In the genomic region with DNA sequence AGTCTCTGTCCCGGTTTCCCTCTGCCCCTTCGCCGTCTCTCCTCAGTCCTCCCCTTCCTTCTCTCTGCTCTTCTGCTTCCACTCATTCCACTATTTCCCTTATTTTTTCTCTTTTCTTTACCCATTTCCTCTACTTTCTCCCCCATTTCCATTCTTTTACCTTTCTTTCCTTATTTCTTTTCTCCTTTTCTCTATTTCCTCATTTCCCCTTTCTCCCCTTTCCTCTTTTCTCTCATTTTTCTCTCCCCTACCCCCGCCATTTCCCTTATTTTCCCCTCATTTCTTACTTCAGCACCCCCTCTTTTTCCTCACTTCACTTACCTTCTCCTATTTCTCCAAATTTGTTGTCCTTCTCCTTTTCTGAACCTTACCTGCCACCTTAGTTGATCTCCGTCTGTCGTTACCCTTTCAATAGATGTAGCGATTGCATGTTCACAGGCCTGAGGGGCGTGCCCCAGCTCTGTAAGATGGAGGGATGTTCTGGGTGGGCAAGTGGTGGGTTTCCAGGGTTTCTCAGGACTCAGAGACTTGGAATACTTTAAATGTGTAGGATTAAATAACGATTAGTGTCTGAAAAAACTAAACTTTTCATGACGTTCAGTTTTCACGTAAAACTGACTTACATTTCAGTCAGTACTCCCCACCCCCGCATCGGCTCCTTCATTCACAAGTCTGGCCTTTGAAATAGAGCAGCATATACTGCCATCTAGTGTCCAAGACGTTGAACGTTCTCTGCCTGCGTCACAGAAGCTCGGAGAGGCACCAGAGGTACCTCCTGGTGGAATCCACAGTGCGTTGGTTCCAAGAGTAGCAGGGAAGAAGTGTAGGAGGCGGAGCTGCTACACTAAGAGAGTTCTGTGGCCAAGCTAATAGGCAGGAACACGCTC, we compare ENCODE assay signal across 8 cellular contexts. TPM values are rescaled to one million over a fixed set of nuclear protein-coding genes. Genes with fewer than 3 reads are reported as not detected.
A peak's percentile ranks its signal among the peaks of the same experiment; 100 is the strongest.
DNase-seq lines count a peak whose midpoint lies in the region; ATAC-seq, FAIRE-seq and TF ChIP-seq lines count a peak whose summit lies in the region.

No MANE protein-coding gene starts in this region.

- H4K5ac ChIP-seq in IMR-90 (ENCODE audit: low read depth, low read length), result no peak overlapping the region

- H4K8ac ChIP-seq in IMR-90 (ENCODE audit: low read depth in 2 of 2, low read length in 2 of 2), result no peak overlapping the region

- peak; percentile 82 for TF ChIP-seq RAD21 in IMR-90 (IDR thresholded peaks at IDR 0.05; ENCODE audit: low read length)

- H2AK9ac ChIP-seq in IMR-90 (replicated peaks; ENCODE audit: low read depth, low read length, poor library complexity), result peak overlapping the region; percentile 44

- H3K4ac ChIP-seq in IMR-90 (ENCODE audit: low read depth, low read length), result no peak overlapping the region

- BruUV-seq in IMR-90 (replicated peaks; lab: Mats Ljungman, UMichigan), result no TSS peak

- no peak overlapping the region for H2BK5ac ChIP-seq in IMR-90 (ENCODE audit: low read depth, low read length, poor library complexity, severe bottlenecking)

- H2AFZ ChIP-seq in IMR-90 (replicated peaks; ENCODE audit: low read length, poor library complexity), result peak overlapping the region; percentile 36

- TF ChIP-seq CTCF in D721Med (IDR thresholded peaks at IDR 0.05; ENCODE audit: insufficient read depth, missing control alignments) (peak; percentile 60), IMR-90 (conservative IDR thresholded peaks at IDR 0.05; ENCODE audit: low read depth, low read length) (peak; percentile 80), esophagus squamous epithelium (IDR thresholded peaks at IDR 0.05) (peak; percentile 64 to 83 (median 80))

- H3K4me3 ChIP-seq in IMR-90 (ENCODE audit: insufficient read depth, low read depth, low read length) (peak overlapping the region; percentile 14; the same call in 1 of the 2 replicates), esophagus squamous epithelium (peak overlapping the region; percentile 52 to 70 (median 64)), muscle layer of duodenum (ENCODE audit: low read depth in 1 of 2, low read length in 2 of 2) (peak overlapping the region; percentile 60 to 70)

- dilution Hi-C loops in IMR-90 (cut with HindIII; ENCODE audit: low sequenced_read_pairs, unreplicated experiment), result no loop called here

- CTCF ChIA-PET in IMR-90 (lab: Yijun Ruan, JAX), result interaction anchor here (0.7 to 1.9 kb wide), 8 partner anchors 10 to 238 kb away, joined by 3 to 8 read pairs (median 3); no protein-coding TSS in a partner anchor

- H2AK5ac ChIP-seq in IMR-90 (ENCODE audit: low read depth, low read length), result no peak overlapping the region

- ATAC-seq in GM21526 (IDR thresholded peaks at IDR 0.05; ENCODE audit: low FRiP score, unreplicated experiment) (peak; percentile 85), IMR-90 (ENCODE audit: low read depth) (peak; percentile 88)

- DNase-seq in D721Med (ENCODE audit: insufficient read length, low spot score), result no peak
- peak; percentile 87 for DNase-seq in IMR-90
- peak; percentile 86 for DNase-seq in OCI-M1 (lab: John Stamatoyannopoulos, UW)
- peak; percentile 67 for DNase-seq in activated T-cell treated with anti-CD3 and anti-CD28 coated beads, Interleukin-2, amount 50 U/mL, for 1 hour
- DNase-seq in esophagus squamous epithelium (lab: John Stamatoyannopoulos, UW), result peak; percentile 62
- DNase-seq in stimulated activated CD8-positive, alpha-beta memory T cell treated with anti-CD3 and anti-CD28 coated beads, Interleukin-7, amount 100 ng/mL, for 1 hour (ENCODE audit: low read depth in 2 of 2), result peak; percentile 29 to 41

- H2BK15ac ChIP-seq in IMR-90 (ENCODE audit: low read depth, low read length), result no peak overlapping the region

- no peak overlapping the region for H2BK120ac ChIP-seq in IMR-90 (ENCODE audit: low read depth, low read length)

- no peaks in the 10 kb centered on the region for H3K9me1 ChIP-seq in IMR-90 (ENCODE audit: insufficient read depth, low read length)

- no peak overlapping the region for H3K14ac ChIP-seq in IMR-90 (replicated peaks; ENCODE audit: low read depth, low read length)

- H4K20me1 ChIP-seq in IMR-90 (ENCODE audit: insufficient read depth, low read length), result no peaks in the 10 kb centered on the region

- peaks cover 31% of the 10 kb centered on the region for H3K27me3 ChIP-seq in IMR-90 (ENCODE audit: control insufficient read depth, insufficient read depth, low read length)
- H3K27me3 ChIP-seq in esophagus squamous epithelium, result no peaks in the 10 kb centered on the region
- no peaks in the 10 kb centered on the region for H3K27me3 ChIP-seq in muscle layer of duodenum (ENCODE audit: low read depth, low read length)

- no peak overlapping the region for H2BK20ac ChIP-seq in IMR-90 (ENCODE audit: low read depth, low read length)

- no peak overlapping the region for H3K9ac ChIP-seq in IMR-90 (ENCODE audit: low read depth, low read length)

- FAIRE-seq in D721Med (lab: Jason Lieb, UNC), result peak; percentile 88

- no peak overlapping the region for H3K18ac ChIP-seq in IMR-90 (ENCODE audit: low read depth, low read length)

- no peaks in the 10 kb centered on the region for H3K4me1 ChIP-seq in IMR-90 (ENCODE audit: control insufficient read depth, insufficient read depth, low read length)
- peaks cover 0 to 38% (median 0%) of the 10 kb centered on the region in 3 donors for H3K4me1 ChIP-seq in esophagus squamous epithelium
- H3K4me1 ChIP-seq in muscle layer of duodenum (ENCODE audit: control insufficient read depth in 1 of 2, insufficient read depth in 2 of 2, low read length in 2 of 2), result peaks cover 0 to 15% of the 10 kb centered on the region in 2 donors

- no peaks in the 10 kb centered on the region for H3K79me1 ChIP-seq in IMR-90 (ENCODE audit: low read depth in 1 of 2, low read length in 2 of 2)

- WGBS in IMR-90 (ENCODE audit: extremely low coverage in 2 of 2, insufficient read length in 1 of 2), 2 experiments, result 36 to 88% methylated on average over 1 to 5 of the region's 20 CpGs
- WGBS in esophagus squamous epithelium, 2 donors, result 9 to 16% methylated on average over 11 to 17 of the region's 20 CpGs

- H3K56ac ChIP-seq in IMR-90 (ENCODE audit: extremely low read depth, insufficient read depth, low read length), result no peak overlapping the region

- in situ Hi-C loops in IMR-90 (cut with MboI; ENCODE audit: low sequenced_read_pairs), result loop anchor here (5.0 kb wide), 1 partner anchor 120 kb away; no protein-coding TSS in a partner anchor

- H3K27ac ChIP-seq in IMR-90 (ENCODE audit: insufficient read depth, low read length) (no peak overlapping the region), esophagus squamous epithelium (peak overlapping the region; percentile 82 to 94 (median 88)), muscle layer of duodenum (ENCODE audit: low read length) (no peak overlapping the region)

- H4K91ac ChIP-seq in IMR-90 (ENCODE audit: insufficient read depth, low read depth, low read length), result no peak overlapping the region

- intact Hi-C loops in IMR-90 (cut with micrococcal nuclease), result loop anchor here (1.0 to 5.0 kb wide), 7 partner anchors 59 to 885 kb away; no protein-coding TSS in a partner anchor
- intact Hi-C loops in esophagus squamous epithelium (cut with DNase I), result loop anchor here (5.0 kb wide), 1 partner anchor 120 kb away; no protein-coding TSS in a partner anchor

- POLR2A ChIA-PET in IMR-90 (lab: Charles Lee; ENCODE audit: unreplicated experiment), result no interaction called here

- H3K9me3 ChIP-seq in IMR-90 (ENCODE audit: control insufficient read depth, insufficient read depth, low read length), result no peaks in the 10 kb centered on the region
- no peaks in the 10 kb centered on the region for H3K9me3 ChIP-seq in esophagus squamous epithelium
- H3K9me3 ChIP-seq in muscle layer of duodenum (ENCODE audit: control insufficient read depth in 1 of 2, low read length in 2 of 2), result no peaks in the 10 kb centered on the region

- no peak for TF ChIP-seq POLR2A in IMR-90 (IDR thresholded peaks at IDR 0.05; ENCODE audit: low read depth, low read length)
- no peak for TF ChIP-seq POLR2A in esophagus squamous epithelium (IDR thresholded peaks at IDR 0.05)

- peak overlapping the region; percentile 75 for H3K4me2 ChIP-seq in IMR-90 (ENCODE audit: low read depth, low read length)

- H3K36me3 ChIP-seq in IMR-90 (ENCODE audit: control insufficient read depth, insufficient read depth, low read length) (no peaks in the 10 kb centered on the region), esophagus squamous epithelium (no peaks in the 10 kb centered on the region), muscle layer of duodenum (ENCODE audit: control insufficient read depth in 1 of 2, insufficient read depth in 2 of 2, low read length in 2 of 2) (no peaks in the 10 kb centered on the region)

- H3K23ac ChIP-seq in IMR-90 (ENCODE audit: low read depth, low read length), result no peak overlapping the region

TF ChIP-seq in IMR-90, 13 proteins besides CTCF, POLR2A, EP300 and RAD21:
- TF ChIP-seq USF2 (IDR thresholded peaks at IDR 0.05; ENCODE audit: low read depth, low read length), result no peak
- TF ChIP-seq SMC3 (IDR thresholded peaks at IDR 0.05; ENCODE audit: low read depth, low read length), result peak; percentile 55

RNA-seq across cellular contexts. Expression of gene NCBP2L, which starts 0.6 kb away (rescaled TPM):
- total RNA-seq in IMR-90 (2012; rRNA removed), result not detected in 2 replicates
- polyA plus RNA-seq in IMR-90 (2012; rRNA removed), result not detected in 2 replicates
- not detected in 2 replicates for polyA plus RNA-seq in IMR-90 (2012; cell fraction: cytosol; rRNA removed)
- not detected in 2 replicates for polyA plus RNA-seq in IMR-90 (2012; cell fraction: nucleus; rRNA removed; ENCODE audit: low replicate concordance)
- not detected for total RNA-seq in esophagus squamous epithelium

RNA-seq across cellular contexts. Expression of gene TSC22D3, which starts 1.3 kb away (rescaled TPM):
- total RNA-seq in IMR-90 (2012; rRNA removed) (9.9 and 13.1 TPM in 2 replicates), esophagus squamous epithelium (100 to 1,000 TPM in 3 of 4 donors, 10 to 100 TPM in 1; 50.2 to 558 (median 140) TPM)
- polyA plus RNA-seq in IMR-90 (2012; rRNA removed), result 14.0 and 14.5 TPM in 2 replicates
- 9.6 and 12.3 TPM in 2 replicates for polyA plus RNA-seq in IMR-90 (2012; cell fraction: cytosol; rRNA removed)
- 42.4 and 69.0 TPM in 2 replicates for polyA plus RNA-seq in IMR-90 (2012; cell fraction: nucleus; rRNA removed; ENCODE audit: low replicate concordance)

RNA-seq across cellular contexts. Expression of gene MID2, which starts 48.8 kb away (rescaled TPM):
- total RNA-seq in IMR-90 (2012; rRNA removed) (3.3 and 4.7 TPM in 2 replicates), esophagus squamous epithelium (10 to 100 TPM; 14.4 to 24.4 (median 17.7) TPM)
- polyA plus RNA-seq in IMR-90 (2012; rRNA removed), result 0.90 and 1.1 TPM in 2 replicates
- polyA plus RNA-seq in IMR-90 (2012; cell fraction: cytosol; rRNA removed), result 0.17 and 0.51 TPM in 2 replicates
- 1.2 and 1.6 TPM in 2 replicates for polyA plus RNA-seq in IMR-90 (2012; cell fraction: nucleus; rRNA removed; ENCODE audit: low replicate concordance)

Comparison
In these comparisons a context has a peak if more than half of its experiments do, and no peak if none do; other contexts are left out.
1. H3K27ac ChIP-seq: peak in esophagus squamous epithelium (4 of 4); none in IMR-90 (single experiment) and muscle layer of duodenum (single experiment).
2. H3K4me3 ChIP-seq: peak in every context shown above with its lines; median percentile 65 in muscle layer of duodenum; 64 in esophagus squamous epithelium; 14 in IMR-90.
3. Peak in every context shown above with its lines, with median percentiles within 50 percentile points of each other: CTCF ChIP-seq.